ENCODE assay signal across 8 cellular contexts in genomic region chr7:92634125-92634710, GRCh38. TPM values are rescaled to one million over a fixed set of nuclear protein-coding genes. Genes with fewer than 3 reads are reported as not detected.
A peak's percentile ranks its signal among the peaks of the same experiment; 100 is the strongest.
DNase-seq lines count a peak whose midpoint lies in the region; ATAC-seq lines count a peak whose summit lies in the region.

No MANE protein-coding gene starts in this region.

- H3K9me3 Mint-ChIP-seq in activated naive CD8-positive, alpha-beta T cell treated with anti-CD3 and anti-CD28 coated beads, Interleukin-2, amount 10 ng/mL, durations not matched to agents 7 days and 5 days = no peaks in the 10 kb centered on the region
- H3K9me3 Mint-ChIP-seq in naive thymus-derived CD4-positive, alpha-beta T cell = peaks cover 0 to 9% (median 1%) of the 10 kb centered on the region in 11 donors

- peak overlapping the region; percentile 100 for H3K27ac ChIP-seq in KOPT-K1 (ENCODE audit: low read depth, low read length, poor library complexity, severe bottlenecking)
- no peak overlapping the region for H3K27ac ChIP-seq in naive thymus-derived CD4-positive, alpha-beta T cell (ENCODE audit: low read depth, low read length)
- no peak overlapping the region for H3K27ac ChIP-seq in mesendoderm (ENCODE audit: low read depth, low read length)

- H2BK15ac ChIP-seq in mesendoderm (replicated peaks; ENCODE audit: low read depth) = no peak overlapping the region

- POLR2A ChIA-PET in activated naive CD8-positive, alpha-beta T cell treated with anti-CD3 and anti-CD28 coated beads, Interleukin-2, amount 10 ng/mL, durations not matched to agents 7 days and 5 days (lab: Charles Lee) = interaction anchor here (1.2 kb wide), 1 partner anchor 199 kb away, joined by 3 read pairs; no protein-coding TSS in a partner anchor
- POLR2A ChIA-PET in naive thymus-derived CD4-positive, alpha-beta T cell (lab: Charles Lee) = interaction anchor here (0.9 kb wide), 1 partner anchor 44 kb away, joined by 4 read pairs; the partner anchor contains the start of gene FAM133B

- H3K36me3 ChIP-seq in KOPT-K1 (ENCODE audit: insufficient read depth, low read length) (peaks cover 68% of the 10 kb centered on the region), mesendoderm (ENCODE audit: control insufficient read depth, insufficient read depth, low read length) (no peaks in the 10 kb centered on the region)
- H3K36me3 ChIP-seq in naive thymus-derived CD4-positive, alpha-beta T cell (ENCODE audit: control insufficient read depth in 2 of 3, insufficient read depth in 3 of 3, low read length in 3 of 3) = no peaks in the 10 kb centered on the region

- no peak overlapping the region for H3K56ac ChIP-seq in mesendoderm (ENCODE audit: low read length)

- ATAC-seq in activated naive CD8-positive, alpha-beta T cell treated with anti-CD3 and anti-CD28 coated beads, Interleukin-2, amount 10 ng/mL, durations not matched to agents 7 days and 5 days (ENCODE audit: low read depth) = no peak
- peak; percentile 26 for ATAC-seq in naive thymus-derived CD4-positive, alpha-beta T cell
- no peak for ATAC-seq in GM19324 (IDR thresholded peaks at IDR 0.05; ENCODE audit: low FRiP score, unreplicated experiment)

- H3K9ac ChIP-seq in mesendoderm (ENCODE audit: low read length) = no peak overlapping the region

- no peaks in the 10 kb centered on the region for H3K79me2 ChIP-seq in mesendoderm (ENCODE audit: control insufficient read depth, insufficient read depth, low read length)

- H3K27ac Mint-ChIP-seq in activated naive CD8-positive, alpha-beta T cell treated with anti-CD3 and anti-CD28 coated beads, Interleukin-2, amount 10 ng/mL, durations not matched to agents 7 days and 5 days = peak overlapping the region; percentile 46
- peak overlapping the region in 3 of 9 donors; percentile 30 to 93 (median 74) for H3K27ac Mint-ChIP-seq in naive thymus-derived CD4-positive, alpha-beta T cell

- intact Hi-C loops in naive thymus-derived CD4-positive, alpha-beta T cell (cut with micrococcal nuclease) = loop anchor here in 1 of 2 donors (10.0 kb wide), 1 partner anchor 481 kb away; the partner anchor contains the start of gene SAMD9

- no peak overlapping the region for H3K4ac ChIP-seq in mesendoderm (ENCODE audit: low read depth, low read length)

- H3K4me1 ChIP-seq in naive thymus-derived CD4-positive, alpha-beta T cell (ENCODE audit: control insufficient read depth in 2 of 2, insufficient read depth in 2 of 2, low read length in 2 of 2) = peaks cover 3 to 18% of the 10 kb centered on the region in 2 donors
- H3K4me1 ChIP-seq in mesendoderm (ENCODE audit: control insufficient read depth, low read depth, low read length) = no peaks in the 10 kb centered on the region

- no peak overlapping the region for H2AK5ac ChIP-seq in mesendoderm (ENCODE audit: low read length)

- WGBS in mesendoderm (ENCODE audit: extremely low coverage, insufficient coverage, low lambda C conversion rate) = no CpG with 5 or more reads among the region's 1 CpG

- H4K8ac ChIP-seq in mesendoderm (ENCODE audit: low read depth, low read length) = no peak overlapping the region

- H3K9me3 ChIP-seq in KOPT-K1 (ENCODE audit: insufficient read depth, low read length, poor library complexity, severe bottlenecking) = peaks cover 17% of the 10 kb centered on the region
- H3K9me3 ChIP-seq in naive thymus-derived CD4-positive, alpha-beta T cell (ENCODE audit: control insufficient read depth in 2 of 3, low read length in 3 of 3) = no peaks in the 10 kb centered on the region

- H3K4me3 Mint-ChIP-seq in activated naive CD8-positive, alpha-beta T cell treated with anti-CD3 and anti-CD28 coated beads, Interleukin-2, amount 10 ng/mL, durations not matched to agents 7 days and 5 days = peak overlapping the region; percentile 61
- H3K4me3 Mint-ChIP-seq in naive thymus-derived CD4-positive, alpha-beta T cell = peak overlapping the region in 2 of 10 donors; percentile 40 to 64

- CTCF ChIA-PET in naive thymus-derived CD4-positive, alpha-beta T cell (lab: Charles Lee) = interaction anchor here (1.3 kb wide), 1 partner anchor 14 kb away, joined by 3 read pairs; no protein-coding TSS in a partner anchor

- H3K18ac ChIP-seq in mesendoderm (ENCODE audit: low read length) = no peak overlapping the region

- H2BK120ac ChIP-seq in mesendoderm (ENCODE audit: low read depth, low read length) = no peak overlapping the region

- no peak overlapping the region for H3K4me3 ChIP-seq in naive thymus-derived CD4-positive, alpha-beta T cell (ENCODE audit: low read length)
- no peak overlapping the region for H3K4me3 ChIP-seq in mesendoderm (ENCODE audit: low read length)

- H4K5ac ChIP-seq in mesendoderm (ENCODE audit: low read length) = no peak overlapping the region

- H3K4me1 Mint-ChIP-seq in activated naive CD8-positive, alpha-beta T cell treated with anti-CD3 and anti-CD28 coated beads, Interleukin-2, amount 10 ng/mL, durations not matched to agents 7 days and 5 days = peaks cover 53% of the 10 kb centered on the region
- H3K4me1 Mint-ChIP-seq in naive thymus-derived CD4-positive, alpha-beta T cell = peaks cover 25 to 59% (median 37%) of the 10 kb centered on the region in 7 donors

- H3K4me2 ChIP-seq in mesendoderm (ENCODE audit: low read length) = no peak overlapping the region

- H3K23ac ChIP-seq in mesendoderm (ENCODE audit: low read length) = no peak overlapping the region

- no peak overlapping the region for H2BK5ac ChIP-seq in mesendoderm (ENCODE audit: low read length)

- no peaks in the 10 kb centered on the region for H3K27me3 Mint-ChIP-seq in activated naive CD8-positive, alpha-beta T cell treated with anti-CD3 and anti-CD28 coated beads, Interleukin-2, amount 10 ng/mL, durations not matched to agents 7 days and 5 days
- H3K27me3 Mint-ChIP-seq in naive thymus-derived CD4-positive, alpha-beta T cell = no peaks in the 10 kb centered on the region

- peak; percentile 64 for DNase-seq in GF-D8 (lab: John Stamatoyannopoulos, UW)
- DNase-seq in activated naive CD8-positive, alpha-beta T cell treated with anti-CD3 and anti-CD28 coated beads, Interleukin-2, amount 10 ng/mL, durations not matched to agents 7 days and 5 days = no peak
- DNase-seq in naive thymus-derived CD4-positive, alpha-beta T cell = no peak
- no peak for DNase-seq in mesendoderm
- DNase-seq in hippocampal formation (lab: John Stamatoyannopoulos, UW) = no peak
- no peak for DNase-seq in mucosa of gallbladder (ENCODE audit: low spot score)

- no peaks in the 10 kb centered on the region for H3K79me1 ChIP-seq in mesendoderm (ENCODE audit: low read length)

- H3K36me3 Mint-ChIP-seq in activated naive CD8-positive, alpha-beta T cell treated with anti-CD3 and anti-CD28 coated beads, Interleukin-2, amount 10 ng/mL, durations not matched to agents 7 days and 5 days = peaks cover 32% of the 10 kb centered on the region
- peaks cover 0 to 32% (median 8%) of the 10 kb centered on the region in 5 donors for H3K36me3 Mint-ChIP-seq in naive thymus-derived CD4-positive, alpha-beta T cell

- no peaks in the 10 kb centered on the region for H3K27me3 ChIP-seq in naive thymus-derived CD4-positive, alpha-beta T cell (ENCODE audit: control insufficient read depth in 2 of 2, insufficient read depth in 2 of 2, low read length in 2 of 2)
- no peaks in the 10 kb centered on the region for H3K27me3 ChIP-seq in mesendoderm (ENCODE audit: insufficient read depth, low read length, poor library complexity)

RNA-seq across cellular contexts. Expression of gene FAM133B, which starts 44.0 kb away (rescaled TPM):
- total RNA-seq in activated naive CD8-positive, alpha-beta T cell treated with anti-CD3 and anti-CD28 coated beads, Interleukin-2, amount 10 ng/mL, durations not matched to agents 7 days and 5 days = 10 to 100 TPM; 32.3 to 33.3 TPM
- 10 to 100 TPM; 37.5 to 77.0 (median 51.7) TPM for total RNA-seq in naive thymus-derived CD4-positive, alpha-beta T cell
- polyA plus RNA-seq in naive thymus-derived CD4-positive, alpha-beta T cell = 10 to 100 TPM; 14.2 to 22.5 TPM
- 102 TPM for polyA plus RNA-seq in mesendoderm (2013, experiment 1 of 2)
- polyA plus RNA-seq in mesendoderm (2013, experiment 2 of 2) = 100 TPM
- 19.5 TPM for total RNA-seq in mucosa of gallbladder
